ENCODE assay signal across 10 cellular contexts in genomic region chr6:37242429-37243052, GRCh38. TPM values are rescaled to one million over a fixed set of nuclear protein-coding genes. Genes with fewer than 3 reads are reported as not detected.
A peak's percentile ranks its signal among the peaks of the same experiment; 100 is the strongest.
DNase-seq lines count a peak whose midpoint lies in the region; TF ChIP-seq lines count a peak whose summit lies in the region.
"Had no signal": no experiment of that assay in that cellular context is flagged by ENCODE, and none has a peak within 500 bp of the region (broad histone marks: within the 10 kb centered on the region; RNA-seq: fewer than 3 reads in every experiment).

No MANE protein-coding gene starts in this region.

- no peak for TF ChIP-seq CTCF in tibial artery (IDR thresholded peaks at IDR 0.05)

- intact Hi-C loops in activated CD4-positive, alpha-beta T cell treated with anti-CD3 and anti-CD28 coated beads, Interleukin-2, amount 10 ng/mL, durations not matched to agents 24 days and 14 days (cut with micrococcal nuclease) = loop anchor here (5.0 kb wide), 1 partner anchor 50 kb away; no protein-coding TSS in a partner anchor
- intact Hi-C loops in activated T-helper 2 cell treated with anti-CD3 and anti-CD28 coated beads, Interferon-gamma antibody, Interleukin-2, Interleukin-4, amounts not matched to agents 10 μg/mL and 5 μg/mL and 100 μg/mL, durations not matched to agents 14 hours and 24 hours and 36 hours (cut with micrococcal nuclease) = loop anchor here (5.0 kb wide), 2 partner anchors 50 to 735 kb away; no protein-coding TSS in a partner anchor
- intact Hi-C loops in tibial artery (cut with DNase I; ENCODE audit: low total_unique reads) = no loop called here

- H3K4me1 ChIP-seq in tibial artery = peaks cover 3 to 76% (median 45%) of the 10 kb centered on the region in 4 donors

- peaks cover 13% of the 10 kb centered on the region for H3K36me3 Mint-ChIP-seq in activated CD4-positive, alpha-beta T cell treated with anti-CD3 and anti-CD28 coated beads, Interleukin-2, amount 10 ng/mL, durations not matched to agents 24 days and 14 days (ENCODE audit: low read depth)
- H3K36me3 Mint-ChIP-seq in activated T-helper 2 cell treated with anti-CD3 and anti-CD28 coated beads, Interferon-gamma antibody, Interleukin-2, Interleukin-4, amounts not matched to agents 10 μg/mL and 5 μg/mL and 100 μg/mL, durations not matched to agents 14 hours and 24 hours and 36 hours (ENCODE audit: low read depth) = peaks cover 12% of the 10 kb centered on the region
- H3K36me3 Mint-ChIP-seq: IgD-negative memory B cell had no signal

- no peak for DNase-seq in activated CD4-positive, alpha-beta T cell treated with anti-CD3 and anti-CD28 coated beads, Interleukin-2, amount 10 ng/mL, durations not matched to agents 24 days and 14 days
- no peak for DNase-seq in activated CD4-positive, alpha-beta T cell treated with anti-CD3 and anti-CD28 coated beads, Interleukin-2, amount 50 U/mL, for 4 hours
- no peak for DNase-seq in activated T-helper 2 cell treated with anti-CD3 and anti-CD28 coated beads, Interferon-gamma antibody, Interleukin-2, Interleukin-4, amounts not matched to agents 10 μg/mL and 5 μg/mL and 100 μg/mL, durations not matched to agents 14 hours and 24 hours and 36 hours (ENCODE audit: low spot score)
- DNase-seq in iPS-NIHi11 (ENCODE audit: low spot score) (peak; percentile 12), tibial artery (peak in 1 of 2 donors; percentile 43), NAMALWA (ENCODE audit: low spot score) (no peak), hypothalamus (lab: John Stamatoyannopoulos, UW) (no peak)
- no peak for DNase-seq in stimulated activated naive CD4-positive, alpha-beta T cell treated with Interleukin-2 at 50 U/mL for 16 hours (lab: John Stamatoyannopoulos, UW)

- H3K36me3 ChIP-seq in tibial artery = no peaks in the 10 kb centered on the region
- H3K36me3 ChIP-seq: BLaER1 treated with 17β-estradiol and CSF1 and Interleukin-3, amounts not matched to agents 10 nM and 100 nM had no signal

- H3K9me3 ChIP-seq in tibial artery = no peaks in the 10 kb centered on the region
- H3K9me3 ChIP-seq: BLaER1 treated with 17β-estradiol and CSF1 and Interleukin-3, amounts not matched to agents 10 nM and 100 nM had no signal

- H3K4me1 Mint-ChIP-seq in activated CD4-positive, alpha-beta T cell treated with anti-CD3 and anti-CD28 coated beads, Interleukin-2, amount 10 ng/mL, durations not matched to agents 24 days and 14 days = peaks cover 37% of the 10 kb centered on the region
- H3K4me1 Mint-ChIP-seq in activated T-helper 2 cell treated with anti-CD3 and anti-CD28 coated beads, Interferon-gamma antibody, Interleukin-2, Interleukin-4, amounts not matched to agents 10 μg/mL and 5 μg/mL and 100 μg/mL, durations not matched to agents 14 hours and 24 hours and 36 hours (ENCODE audit: low read depth) = peaks cover 36% of the 10 kb centered on the region

- peak overlapping the region; percentile 79 to 82 for H3K27ac ChIP-seq in tibial artery

- H3K9me3 Mint-ChIP-seq in activated CD4-positive, alpha-beta T cell treated with anti-CD3 and anti-CD28 coated beads, Interleukin-2, amount 10 ng/mL, durations not matched to agents 24 days and 14 days = peaks cover 16% of the 10 kb centered on the region
- H3K9me3 Mint-ChIP-seq in activated T-helper 2 cell treated with anti-CD3 and anti-CD28 coated beads, Interferon-gamma antibody, Interleukin-2, Interleukin-4, amounts not matched to agents 10 μg/mL and 5 μg/mL and 100 μg/mL, durations not matched to agents 14 hours and 24 hours and 36 hours = no peaks in the 10 kb centered on the region

- peak overlapping the region; percentile 48 for H3K27ac Mint-ChIP-seq in activated CD4-positive, alpha-beta T cell treated with anti-CD3 and anti-CD28 coated beads, Interleukin-2, amount 10 ng/mL, durations not matched to agents 24 days and 14 days
- peak overlapping the region; percentile 25 for H3K27ac Mint-ChIP-seq in activated T-helper 2 cell treated with anti-CD3 and anti-CD28 coated beads, Interferon-gamma antibody, Interleukin-2, Interleukin-4, amounts not matched to agents 10 μg/mL and 5 μg/mL and 100 μg/mL, durations not matched to agents 14 hours and 24 hours and 36 hours
- H3K27ac Mint-ChIP-seq: IgD-negative memory B cell had no signal

- H3K4me3 Mint-ChIP-seq in activated CD4-positive, alpha-beta T cell treated with anti-CD3 and anti-CD28 coated beads, Interleukin-2, amount 10 ng/mL, durations not matched to agents 24 days and 14 days = no peak overlapping the region
- H3K4me3 Mint-ChIP-seq in activated T-helper 2 cell treated with anti-CD3 and anti-CD28 coated beads, Interferon-gamma antibody, Interleukin-2, Interleukin-4, amounts not matched to agents 10 μg/mL and 5 μg/mL and 100 μg/mL, durations not matched to agents 14 hours and 24 hours and 36 hours (ENCODE audit: low read depth) = no peak overlapping the region
- H3K4me3 Mint-ChIP-seq: IgD-negative memory B cell had no signal

- no peaks in the 10 kb centered on the region for H3K27me3 Mint-ChIP-seq in activated CD4-positive, alpha-beta T cell treated with anti-CD3 and anti-CD28 coated beads, Interleukin-2, amount 10 ng/mL, durations not matched to agents 24 days and 14 days
- no peaks in the 10 kb centered on the region for H3K27me3 Mint-ChIP-seq in activated T-helper 2 cell treated with anti-CD3 and anti-CD28 coated beads, Interferon-gamma antibody, Interleukin-2, Interleukin-4, amounts not matched to agents 10 μg/mL and 5 μg/mL and 100 μg/mL, durations not matched to agents 14 hours and 24 hours and 36 hours (ENCODE audit: low read depth)

- H3K4me3 ChIP-seq in tibial artery = no peak overlapping the region
- H3K4me3 ChIP-seq: BLaER1 treated with 17β-estradiol and CSF1 and Interleukin-3, amounts not matched to agents 10 nM and 100 nM had no signal

- no peaks in the 10 kb centered on the region for H3K27me3 ChIP-seq in tibial artery
- H3K27me3 ChIP-seq: BLaER1 treated with 17β-estradiol and CSF1 and Interleukin-3, amounts not matched to agents 10 nM and 100 nM had no signal

RNA-seq across cellular contexts. Expression of gene TBC1D22B, which starts 15.0 kb away (rescaled TPM):
- 17.2 and 18.7 TPM in 2 replicates for total RNA-seq in activated CD4-positive, alpha-beta T cell treated with anti-CD3 and anti-CD28 coated beads, Interleukin-2, amount 10 ng/mL, durations not matched to agents 24 days and 14 days
- total RNA-seq in activated T-helper 2 cell treated with anti-CD3 and anti-CD28 coated beads, Interferon-gamma antibody, Interleukin-2, Interleukin-4, amounts not matched to agents 10 μg/mL and 5 μg/mL and 100 μg/mL, durations not matched to agents 14 hours and 24 hours and 36 hours = 13.8 and 14.6 TPM in 2 replicates

RNA-seq across cellular contexts. Expression of gene TMEM217, which starts 15.4 kb away (rescaled TPM):
- 4.1 and 6.1 TPM in 2 replicates for total RNA-seq in activated CD4-positive, alpha-beta T cell treated with anti-CD3 and anti-CD28 coated beads, Interleukin-2, amount 10 ng/mL, durations not matched to agents 24 days and 14 days
- total RNA-seq in activated T-helper 2 cell treated with anti-CD3 and anti-CD28 coated beads, Interferon-gamma antibody, Interleukin-2, Interleukin-4, amounts not matched to agents 10 μg/mL and 5 μg/mL and 100 μg/mL, durations not matched to agents 14 hours and 24 hours and 36 hours = 4.5 and 4.8 TPM in 2 replicates
